17 cellular contexts compared by ENCODE assay signal in genomic region chr17:21268596-21269188, GRCh38. TPM values are rescaled to one million over a fixed set of nuclear protein-coding genes. Genes with fewer than 3 reads are reported as not detected.
DNase-seq lines count a peak whose midpoint lies in the region; ATAC-seq and TF ChIP-seq lines count a peak whose summit lies in the region.
"Had no signal": no experiment of that assay in that cellular context is flagged by ENCODE, and none has a peak within 500 bp of the region (broad histone marks: within the 10 kb centered on the region; RNA-seq: fewer than 3 reads in every experiment).

No MANE protein-coding gene starts in this region.

- DNase-seq in activated CD8-positive, alpha-beta memory T cell treated with anti-CD3 and anti-CD28 coated beads, Interleukin-2, amount 10 ng/mL, durations not matched to agents 7 days and 5 days = no peak
- no peak for DNase-seq in activated CD8-positive, alpha-beta memory T cell treated with anti-CD3 and anti-CD28 coated beads for 24 hours
- DNase-seq in OCI-LY7 (ENCODE audit: low spot score) (no peak), spleen (no peak), SKM-1 (lab: John Stamatoyannopoulos, UW; ENCODE audit: unreplicated experiment) (no peak), PC-9 (no peak)
- no peak for DNase-seq in effector memory CD4-positive, alpha-beta T cell
- DNase-seq: activated effector memory CD4-positive, alpha-beta T cell treated with Interleukin-2 at 50 U/mL for 16 hours; colonic mucosa; erythroblast; NCI-H1105; NCI-H774; stomach had no signal

- TF ChIP-seq POLR2A in spleen (IDR thresholded peaks at IDR 0.05) = no peak

- peaks cover 22% of the 10 kb centered on the region for H3K4me1 Mint-ChIP-seq in activated CD8-positive, alpha-beta memory T cell treated with anti-CD3 and anti-CD28 coated beads, Interleukin-2, amount 10 ng/mL, durations not matched to agents 7 days and 5 days

- H3K9me2 ChIP-seq in OCI-LY7 (ENCODE audit: insufficient read depth, low read length) (no peaks in the 10 kb centered on the region), PC-9 (ENCODE audit: insufficient read depth) (no peaks in the 10 kb centered on the region)

- H3K27me3 Mint-ChIP-seq in activated CD8-positive, alpha-beta memory T cell treated with anti-CD3 and anti-CD28 coated beads, Interleukin-2, amount 10 ng/mL, durations not matched to agents 7 days and 5 days = peaks cover 4% of the 10 kb centered on the region

- BruUV-seq in OCI-LY7 (replicated peaks; lab: Mats Ljungman, UMichigan) (no TSS peak), PC-9 (replicated peaks; lab: Mats Ljungman, UMichigan) (no TSS peak)

- no peaks in the 10 kb centered on the region for H3K36me3 Mint-ChIP-seq in activated CD8-positive, alpha-beta memory T cell treated with anti-CD3 and anti-CD28 coated beads, Interleukin-2, amount 10 ng/mL, durations not matched to agents 7 days and 5 days
- H3K36me3 Mint-ChIP-seq: neural progenitor cell had no signal

- WGBS in spleen, 5 donors = 72 to 95% (median 74%) methylated on average over 6 to 7 of the region's 7 CpGs

- no peak overlapping the region for H3K4me3 Mint-ChIP-seq in activated CD8-positive, alpha-beta memory T cell treated with anti-CD3 and anti-CD28 coated beads, Interleukin-2, amount 10 ng/mL, durations not matched to agents 7 days and 5 days
- H3K4me3 Mint-ChIP-seq: neural progenitor cell had no signal

- H3K27ac Mint-ChIP-seq in activated CD8-positive, alpha-beta memory T cell treated with anti-CD3 and anti-CD28 coated beads, Interleukin-2, amount 10 ng/mL, durations not matched to agents 7 days and 5 days = peak overlapping the region; percentile 74

- peaks cover 3% of the 10 kb centered on the region; the same call in 1 of the 2 replicates for H3F3A ChIP-seq in PC-9 (ENCODE audit: insufficient read depth, low read depth)

- H3K4me1 ChIP-seq in OCI-LY7 (ENCODE audit: insufficient read depth, low read length, poor library complexity, severe bottlenecking) = peaks cover 37% of the 10 kb centered on the region
- peaks cover 12% of the 10 kb centered on the region for H3K4me1 ChIP-seq in effector memory CD4-positive, alpha-beta T cell (ENCODE audit: control insufficient read depth, insufficient read depth, low read length, poor library complexity, severe bottlenecking)
- peaks cover 0 to 22% (median 17%) of the 10 kb centered on the region in 6 donors for H3K4me1 ChIP-seq in spleen
- no peaks in the 10 kb centered on the region for H3K4me1 ChIP-seq in PC-9 (replicated peaks; ENCODE audit: insufficient read depth)
- H3K4me1 ChIP-seq: ascending aorta, colonic mucosa, neural progenitor cell, stomach had no signal

- intact Hi-C loops in OCI-LY7 (cut with micrococcal nuclease; ENCODE audit: unreplicated experiment) (loop anchor here (10.0 kb wide), 1 partner anchor 56 kb away; no protein-coding TSS in a partner anchor), spleen (cut with DNase I; ENCODE audit: low total_unique reads) (no loop called here), PC-9 (cut with micrococcal nuclease; ENCODE audit: unreplicated experiment) (no loop called here)

- H3K79me2 ChIP-seq in OCI-LY7 (ENCODE audit: insufficient read depth, low read depth, low read length) (no peaks in the 10 kb centered on the region), PC-9 (ENCODE audit: low read depth) (no peaks in the 10 kb centered on the region)

- CTCF ChIA-PET in activated CD8-positive, alpha-beta memory T cell treated with anti-CD3 and anti-CD28 coated beads, Interleukin-2, amount 10 ng/mL, durations not matched to agents 7 days and 5 days (lab: Charles Lee) = interaction anchor here (1.1 to 2.9 kb wide), 4 partner anchors 11 to 149 kb away, joined by 3 to 14 read pairs (median 4); no protein-coding TSS in a partner anchor
- CTCF ChIA-PET in OCI-LY7 (lab: Charles Lee; ENCODE audit: unreplicated experiment) = interaction anchor here (0.6 to 1.3 kb wide), 3 partner anchors 8 to 906 kb away, joined by 3 to 4 read pairs (median 3); no protein-coding TSS in a partner anchor
- CTCF ChIA-PET in PC-9 (lab: Charles Lee) = no interaction called here

- H2AFZ ChIP-seq in OCI-LY7 (ENCODE audit: low read length) (peak overlapping the region; percentile 8; the same call in 1 of the 2 replicates), PC-9 (no peak overlapping the region)
- H2AFZ ChIP-seq: neural progenitor cell had no signal

- H4K20me1 ChIP-seq in OCI-LY7 (ENCODE audit: insufficient read depth, low read length) = no peaks in the 10 kb centered on the region
- H4K20me1 ChIP-seq in PC-9 (ENCODE audit: insufficient read depth) = no peaks in the 10 kb centered on the region

- H3K4me3 ChIP-seq in OCI-LY7 (ENCODE audit: low read depth, low read length, poor library complexity, severe bottlenecking) = peak overlapping the region; percentile 1
- no peak overlapping the region for H3K4me3 ChIP-seq in effector memory CD4-positive, alpha-beta T cell (ENCODE audit: insufficient read depth, low read depth, low read length, poor library complexity, severe bottlenecking)
- peak overlapping the region in 1 of 8 donors; percentile 15 for H3K4me3 ChIP-seq in spleen
- no peak overlapping the region for H3K4me3 ChIP-seq in PC-9
- H3K4me3 ChIP-seq: ascending aorta, colonic mucosa, lung, neural progenitor cell, stomach had no signal

- H3K4me2 ChIP-seq in OCI-LY7 (ENCODE audit: low read length) = peak overlapping the region; percentile 53
- H3K4me2 ChIP-seq in PC-9 = no peak overlapping the region
- H3K4me2 ChIP-seq: neural progenitor cell had no signal

- H3K36me3 ChIP-seq in OCI-LY7 (ENCODE audit: insufficient read depth, low read length) = no peaks in the 10 kb centered on the region
- H3K36me3 ChIP-seq in effector memory CD4-positive, alpha-beta T cell (ENCODE audit: control insufficient read depth, insufficient read depth, low read length) = no peaks in the 10 kb centered on the region
- no peaks in the 10 kb centered on the region for H3K36me3 ChIP-seq in spleen
- no peaks in the 10 kb centered on the region for H3K36me3 ChIP-seq in PC-9 (ENCODE audit: low read depth)
- H3K36me3 ChIP-seq: ascending aorta, colonic mucosa, neural progenitor cell, stomach had no signal

- no peaks in the 10 kb centered on the region for H3K27me3 ChIP-seq in effector memory CD4-positive, alpha-beta T cell (replicated peaks; ENCODE audit: control insufficient read depth, insufficient read depth, low read length, poor library complexity, severe bottlenecking)
- H3K27me3 ChIP-seq in spleen (replicated peaks in 1 of 7) (no peaks in the 10 kb centered on the region), PC-9 (ENCODE audit: insufficient read depth, low read depth) (no peaks in the 10 kb centered on the region)
- H3K27me3 ChIP-seq: ascending aorta, colonic mucosa, neural progenitor cell, stomach had no signal

- TF ChIP-seq CTCF in OCI-LY7 (conservative IDR thresholded peaks at IDR 0.05; ENCODE audit: low read length) (no peak), spleen (IDR thresholded peaks at IDR 0.05 in 8 of 11, conservative IDR thresholded peaks at IDR 0.05 in 3 of 11) (no peak), PC-9 (conservative IDR thresholded peaks at IDR 0.05) (no peak)

- H3K9me3 Mint-ChIP-seq in activated CD8-positive, alpha-beta memory T cell treated with anti-CD3 and anti-CD28 coated beads, Interleukin-2, amount 10 ng/mL, durations not matched to agents 7 days and 5 days (ENCODE audit: low read depth) = no peaks in the 10 kb centered on the region
- H3K9me3 Mint-ChIP-seq: neural progenitor cell had no signal

- POLR2A ChIA-PET in OCI-LY7 (lab: Charles Lee) = interaction anchor here (1.0 to 2.5 kb wide), 4 partner anchors 8 to 17 kb away, joined by 3 to 10 read pairs (median 4); no protein-coding TSS in a partner anchor
- POLR2A ChIA-PET in PC-9 (lab: Charles Lee; ENCODE audit: unreplicated experiment) = interaction anchor here (0.6 kb wide), 1 partner anchor 56 kb away, joined by 3 read pairs; no protein-coding TSS in a partner anchor

- no peak for ATAC-seq in activated CD8-positive, alpha-beta memory T cell treated with anti-CD3 and anti-CD28 coated beads, Interleukin-2, amount 10 ng/mL, durations not matched to agents 7 days and 5 days
- no peak for ATAC-seq in GM18909 (IDR thresholded peaks at IDR 0.05; ENCODE audit: poor library complexity, unreplicated experiment)

- H3K9me3 ChIP-seq in OCI-LY7 (ENCODE audit: low read length) (no peaks in the 10 kb centered on the region), spleen (no peaks in the 10 kb centered on the region), PC-9 (ENCODE audit: insufficient read depth, low read depth) (no peaks in the 10 kb centered on the region)
- H3K9me3 ChIP-seq in effector memory CD4-positive, alpha-beta T cell (ENCODE audit: control insufficient read depth, low read length) = no peaks in the 10 kb centered on the region
- H3K9me3 ChIP-seq: ascending aorta, colonic mucosa, stomach had no signal

- H3K27ac ChIP-seq in OCI-LY7 (ENCODE audit: low read depth, low read length, poor library complexity, severe bottlenecking) (peak overlapping the region; percentile 67), spleen (peak overlapping the region in 6 of 8 donors; percentile 3 to 84 (median 60)), PC-9 (no peak overlapping the region)
- peak overlapping the region; percentile 58 for H3K27ac ChIP-seq in effector memory CD4-positive, alpha-beta T cell (ENCODE audit: insufficient read depth, low read length, poor library complexity, severe bottlenecking)
- H3K27ac ChIP-seq: ascending aorta, colonic mucosa, neural progenitor cell, stomach had no signal

RNA-seq across cellular contexts. Expression of gene NATD1, which starts 15.5 kb away (rescaled TPM):
- 1 to 10 TPM; 1.8 to 1.9 TPM for total RNA-seq in activated CD8-positive, alpha-beta memory T cell treated with anti-CD3 and anti-CD28 coated beads, Interleukin-2, amount 10 ng/mL, durations not matched to agents 7 days and 5 days
- 0.41 and 0.85 TPM in 2 replicates for total RNA-seq in OCI-LY7 (2014; rRNA removed; shearing (Covaris generic))
- total RNA-seq in OCI-LY7 (2022) = 6.0 and 6.8 TPM in 2 replicates
- total RNA-seq in spleen = 10 to 100 TPM in 6 of 7 donors, 1 to 10 TPM in 1; 9.4 to 31.0 (median 16.6) TPM
- 1 to 10 TPM; 1.3 to 5.9 (median 1.9) TPM for polyA plus RNA-seq in spleen
- 5.3 and 5.4 TPM in 2 replicates for total RNA-seq in PC-9 (2021)

RNA-seq across cellular contexts. Expression of gene MAP2K3, which starts 15.8 kb away (rescaled TPM):
- 10 to 100 TPM; 65.5 to 97.3 TPM for total RNA-seq in activated CD8-positive, alpha-beta memory T cell treated with anti-CD3 and anti-CD28 coated beads, Interleukin-2, amount 10 ng/mL, durations not matched to agents 7 days and 5 days
- 13.6 and 27.8 TPM in 2 replicates for total RNA-seq in OCI-LY7 (2014; rRNA removed; shearing (Covaris generic))
- total RNA-seq in OCI-LY7 (2022) = 70.3 and 71.5 TPM in 2 replicates
- 100 to 1,000 TPM in 2 of 7 donors, 10 to 100 TPM in 5; 44.3 to 121 (median 83.6) TPM for total RNA-seq in spleen
- polyA plus RNA-seq in spleen = 10 to 100 TPM; 31.7 to 54.6 (median 46.3) TPM
- 89.2 and 98.1 TPM in 2 replicates for total RNA-seq in PC-9 (2021)

RNA-seq across cellular contexts. Expression of gene TMEM11, which starts 54.7 kb away (rescaled TPM):
- total RNA-seq in activated CD8-positive, alpha-beta memory T cell treated with anti-CD3 and anti-CD28 coated beads, Interleukin-2, amount 10 ng/mL, durations not matched to agents 7 days and 5 days = 10 to 100 TPM; 24.8 to 29.3 TPM
- total RNA-seq in OCI-LY7 (2014; rRNA removed; shearing (Covaris generic)) = 26.8 and 27.3 TPM in 2 replicates
- total RNA-seq in OCI-LY7 (2022) = 32.7 and 34.0 TPM in 2 replicates
- 10 to 100 TPM; 17.9 to 25.0 (median 19.9) TPM for total RNA-seq in spleen
- polyA plus RNA-seq in spleen = 10 to 100 TPM; 14.2 to 22.6 (median 20.7) TPM
- total RNA-seq in PC-9 (2021) = 34.2 and 37.6 TPM in 2 replicates
